22 cellular contexts compared by ENCODE assay signal in genomic region chr1:172855841-172856382, GRCh38.
"Had no signal": no experiment of that assay in that cellular context is flagged by ENCODE, and none has a peak within 500 bp of the region (broad histone marks: within the 10 kb centered on the region; RNA-seq: fewer than 3 reads in every experiment).

No MANE protein-coding gene starts in this region.

- H3K36me3 Mint-ChIP-seq: neural progenitor cell; stimulated activated naive B cell treated with anti-CD40 and anti-IgM and Interleukin-4, amounts not matched to agents 10 μg/mL and 1 μg/mL and 100 μg/mL, for 72 hours had no signal

- H3K4me1 ChIP-seq: esophagus squamous epithelium, heart right ventricle, neural progenitor cell, parathyroid adenoma, right lobe of liver, tibial nerve, upper lobe of left lung had no signal

- H3K27ac Mint-ChIP-seq: effector memory CD8-positive, alpha-beta T cell; neural progenitor cell; progenitor cell of endocrine pancreas; stimulated activated naive B cell treated with anti-CD40 and anti-IgM and Interleukin-4, amounts not matched to agents 10 μg/mL and 1 μg/mL and 100 μg/mL, for 72 hours; stimulated activated naive CD8-positive, alpha-beta T cell treated with anti-CD3 and anti-CD28 coated beads, Interleukin-15, Interleukin-2, amounts not matched to agents 100 ng/mL and 50 ng/mL, for 24 hours had no signal

- H2AFZ ChIP-seq: neural progenitor cell, parathyroid adenoma had no signal

- DNase-seq: cortex of kidney; effector memory CD8-positive, alpha-beta T cell; erythroblast; esophagus squamous epithelium; foreskin melanocyte; glutamatergic neuron; heart right ventricle; hippocampal formation; naive thymus-derived CD8-positive, alpha-beta T cell; right lobe of liver; small intestine; stimulated activated CD4-positive, alpha-beta T cell treated with anti-CD3 and anti-CD28 coated beads, Interleukin-15, amount 100 ng/mL, for 24 hours; stimulated activated CD4-positive, alpha-beta T cell treated with anti-CD3 and anti-CD28 coated beads, Interleukin-2, amount 100 ng/mL, for 48 hours; stimulated activated naive B cell treated with anti-CD40 and anti-IgM and Interleukin-4, amounts not matched to agents 10 μg/mL and 1 μg/mL and 100 μg/mL, for 72 hours; upper lobe of left lung had no signal

- H3K9ac ChIP-seq: neural progenitor cell, parathyroid adenoma had no signal

- ATAC-seq: effector memory CD8-positive, alpha-beta T cell; heart right ventricle; left lobe of liver; naive thymus-derived CD8-positive, alpha-beta T cell; right lobe of liver; stimulated activated naive B cell treated with anti-CD40 and anti-IgM and Interleukin-4, amounts not matched to agents 10 μg/mL and 1 μg/mL and 100 μg/mL, for 72 hours had no signal

- H3K27me3 Mint-ChIP-seq: effector memory CD8-positive, alpha-beta T cell; progenitor cell of endocrine pancreas; stimulated activated naive B cell treated with anti-CD40 and anti-IgM and Interleukin-4, amounts not matched to agents 10 μg/mL and 1 μg/mL and 100 μg/mL, for 72 hours; stimulated activated naive CD8-positive, alpha-beta T cell treated with anti-CD3 and anti-CD28 coated beads, Interleukin-15, Interleukin-2, amounts not matched to agents 100 ng/mL and 50 ng/mL, for 24 hours had no signal

- H3K36me3 ChIP-seq: esophagus squamous epithelium, heart right ventricle, neural progenitor cell, right lobe of liver, thoracic aorta, tibial nerve, upper lobe of left lung had no signal

- H3K4me1 Mint-ChIP-seq: neural progenitor cell had no signal

- H3K4me3 ChIP-seq: esophagus squamous epithelium, heart right ventricle, neural progenitor cell, right lobe of liver, thoracic aorta, tibial nerve, upper lobe of left lung had no signal

- H3K27ac ChIP-seq: esophagus squamous epithelium, heart right ventricle, neural progenitor cell, parathyroid adenoma, right lobe of liver, thoracic aorta, tibial nerve, upper lobe of left lung had no signal

- H3K79me2 ChIP-seq: parathyroid adenoma had no signal

- H3K9me3 Mint-ChIP-seq: effector memory CD8-positive, alpha-beta T cell; neural progenitor cell had no signal

- H3K9me3 ChIP-seq: esophagus squamous epithelium, right lobe of liver, thoracic aorta, upper lobe of left lung had no signal

- H3K4me3 Mint-ChIP-seq: effector memory CD8-positive, alpha-beta T cell; naive thymus-derived CD8-positive, alpha-beta T cell; neural progenitor cell; stimulated activated naive B cell treated with anti-CD40 and anti-IgM and Interleukin-4, amounts not matched to agents 10 μg/mL and 1 μg/mL and 100 μg/mL, for 72 hours; stimulated activated naive CD8-positive, alpha-beta T cell treated with anti-CD3 and anti-CD28 coated beads, Interleukin-15, Interleukin-2, amounts not matched to agents 100 ng/mL and 50 ng/mL, for 24 hours had no signal

- H3K4me2 ChIP-seq: neural progenitor cell had no signal

- H3K27me3 ChIP-seq: esophagus squamous epithelium, heart right ventricle, neural progenitor cell, right lobe of liver, tibial nerve, upper lobe of left lung had no signal
